In genomic region chr11:35943294-35943693, GRCh38 we compare ENCODE assay signal across 1 cellular context.
TF ChIP-seq lines count a peak whose summit lies in the region.

No MANE protein-coding gene starts in this region.

TF ChIP-seq in GM23338, 12 proteins besides CTCF, POLR2A, EP300 and RAD21 (continued from another document):
- TF ChIP-seq CREB1 (CRISPR knock-in tag; IDR thresholded peaks at IDR 0.05; ENCODE audit: low read depth) (no peak), ETS1 (IDR thresholded peaks at IDR 0.05) (no peak), NANOG (IDR thresholded peaks at IDR 0.05; ENCODE audit: borderline replicate concordance) (no peak), STAT1 (IDR thresholded peaks at IDR 0.05; ENCODE audit: unreplicated experiment) (no peak)
